ENCODE assay signal across 29 cellular contexts in the genomic region with DNA sequence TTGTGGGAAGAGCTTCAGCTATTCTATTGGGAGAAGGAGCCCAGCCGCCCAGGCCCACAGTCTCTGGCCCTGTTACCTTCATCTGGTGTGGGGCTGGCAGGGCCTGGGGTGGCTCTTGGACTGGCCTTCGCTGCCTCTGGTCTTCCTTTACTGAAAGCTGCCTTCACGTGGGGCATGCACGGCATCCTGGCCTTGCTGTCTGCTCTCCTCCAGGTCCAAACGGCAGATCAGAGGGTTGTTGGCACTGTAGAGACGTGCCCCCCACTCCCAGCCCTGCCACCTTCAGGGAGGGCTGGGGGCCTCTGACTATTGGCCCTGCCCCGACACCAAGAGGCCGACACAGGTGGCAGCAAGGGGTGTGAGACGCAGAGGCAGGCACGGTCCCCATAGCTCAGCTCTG.
"Had no signal": no experiment of that assay in that cellular context is flagged by ENCODE, and none has a peak within 500 bp of the region (broad histone marks: within the 10 kb centered on the region; RNA-seq: fewer than 3 reads in every experiment).

No MANE protein-coding gene starts in this region.

- H3K4me3 Mint-ChIP-seq: activated CD4-positive, alpha-beta memory T cell treated with anti-CD3 and anti-CD28 coated beads, Interleukin-2, amount 10 ng/mL, durations not matched to agents 7 days and 5 days; activated CD4-positive, alpha-beta T cell treated with anti-CD3 and anti-CD28 coated beads for 36 hours; activated CD4-positive, alpha-beta T cell treated with anti-CD3 and anti-CD28 coated beads, Interleukin-2, amount 10 ng/mL, durations not matched to agents 24 days and 14 days; activated naive CD4-positive, alpha-beta T cell treated with anti-CD3 and anti-CD28 coated beads, Interleukin-2, amount 10 ng/mL, durations not matched to agents 7 days and 5 days; activated naive CD8-positive, alpha-beta T cell treated with anti-CD3 and anti-CD28 coated beads, Interleukin-2, amount 10 ng/mL, durations not matched to agents 7 days and 5 days; activated T-cell treated with anti-CD3 and anti-CD28 coated beads, Interleukin-2, amount 50 U/mL, for 4 hours; effector memory CD8-positive, alpha-beta T cell; T-helper 17 cell; T-helper 2 cell treated with Interferon-gamma antibody and Interleukin-4, amounts not matched to agents 5 μg/mL and 100 μg/mL, for 36 hours had no signal

- H3K9me3 Mint-ChIP-seq: activated T-cell treated with anti-CD3 and anti-CD28 coated beads, Interleukin-2, amount 50 U/mL, for 4 hours had no signal

- H3K9me3 ChIP-seq: esophagus muscularis mucosa, gastrocnemius medialis had no signal

- ATAC-seq: activated CD4-positive, alpha-beta T cell treated with anti-CD3 and anti-CD28 coated beads for 36 hours; activated naive CD4-positive, alpha-beta T cell treated with anti-CD3 and anti-CD28 coated beads, Interleukin-2, amount 50 U/mL, for 72 hours; activated T-cell treated with anti-CD3 and anti-CD28 coated beads, Interleukin-2, amount 50 U/mL, for 4 hours; effector memory CD8-positive, alpha-beta T cell; foreskin keratinocyte; gastrocnemius medialis; T-helper 17 cell had no signal

- H3K4me3 ChIP-seq: esophagus muscularis mucosa, gastrocnemius medialis had no signal

- H3K4me1 ChIP-seq: gastrocnemius medialis had no signal

- H3K27ac Mint-ChIP-seq: activated CD4-positive, alpha-beta memory T cell treated with anti-CD3 and anti-CD28 coated beads, Interleukin-2, amount 10 ng/mL, durations not matched to agents 7 days and 5 days; activated CD4-positive, alpha-beta T cell treated with anti-CD3 and anti-CD28 coated beads for 36 hours; activated CD4-positive, alpha-beta T cell treated with anti-CD3 and anti-CD28 coated beads, Interleukin-2, amount 10 ng/mL, durations not matched to agents 24 days and 14 days; activated naive CD4-positive, alpha-beta T cell treated with anti-CD3 and anti-CD28 coated beads, Interleukin-2, amount 10 ng/mL, durations not matched to agents 7 days and 5 days; activated naive CD4-positive, alpha-beta T cell treated with anti-CD3 and anti-CD28 coated beads, Interleukin-2, amount 50 U/mL, for 72 hours; activated naive CD8-positive, alpha-beta T cell treated with anti-CD3 and anti-CD28 coated beads, Interleukin-2, amount 10 ng/mL, durations not matched to agents 7 days and 5 days; activated T-helper 2 cell treated with anti-CD3 and anti-CD28 coated beads, Interferon-gamma antibody, Interleukin-2, Interleukin-4, amounts not matched to agents 10 μg/mL and 5 μg/mL and 100 μg/mL, durations not matched to agents 14 hours and 24 hours and 36 hours; effector memory CD8-positive, alpha-beta T cell; T-helper 17 cell; T-helper 2 cell treated with Interferon-gamma antibody and Interleukin-4, amounts not matched to agents 5 μg/mL and 100 μg/mL, for 36 hours had no signal

- H3K36me3 Mint-ChIP-seq: activated naive CD4-positive, alpha-beta T cell treated with anti-CD3 and anti-CD28 coated beads, Interleukin-2, amount 10 ng/mL, durations not matched to agents 7 days and 5 days; activated naive CD8-positive, alpha-beta T cell treated with anti-CD3 and anti-CD28 coated beads, Interleukin-2, amount 10 ng/mL, durations not matched to agents 7 days and 5 days had no signal

- H3K4me1 Mint-ChIP-seq: activated CD4-positive, alpha-beta memory T cell treated with anti-CD3 and anti-CD28 coated beads, Interleukin-2, amount 10 ng/mL, durations not matched to agents 7 days and 5 days; activated CD4-positive, alpha-beta T cell treated with anti-CD3 and anti-CD28 coated beads for 36 hours; activated CD4-positive, alpha-beta T cell treated with anti-CD3 and anti-CD28 coated beads, Interleukin-2, amount 10 ng/mL, durations not matched to agents 24 days and 14 days; activated naive CD4-positive, alpha-beta T cell treated with anti-CD3 and anti-CD28 coated beads, Interleukin-2, amount 10 ng/mL, durations not matched to agents 7 days and 5 days; activated naive CD8-positive, alpha-beta T cell treated with anti-CD3 and anti-CD28 coated beads, Interleukin-2, amount 10 ng/mL, durations not matched to agents 7 days and 5 days; T-helper 17 cell had no signal

- H3K27ac ChIP-seq: esophagus muscularis mucosa, foreskin keratinocyte, gastrocnemius medialis, WERI-Rb-1 had no signal

- H3K27me3 ChIP-seq: foreskin keratinocyte, gastrocnemius medialis had no signal

- H3K27me3 Mint-ChIP-seq: activated CD4-positive, alpha-beta memory T cell treated with anti-CD3 and anti-CD28 coated beads, Interleukin-2, amount 10 ng/mL, durations not matched to agents 7 days and 5 days; activated CD4-positive, alpha-beta T cell treated with anti-CD3 and anti-CD28 coated beads, Interleukin-2, amount 10 ng/mL, durations not matched to agents 24 days and 14 days; activated naive CD4-positive, alpha-beta T cell treated with anti-CD3 and anti-CD28 coated beads, Interleukin-2, amount 10 ng/mL, durations not matched to agents 7 days and 5 days; T-helper 17 cell had no signal

- DNase-seq: activated CD4-positive, alpha-beta memory T cell treated with anti-CD3 and anti-CD28 coated beads, Interleukin-2, amount 10 ng/mL, durations not matched to agents 7 days and 5 days; activated CD4-positive, alpha-beta T cell treated with anti-CD3 and anti-CD28 coated beads for 36 hours; activated CD4-positive, alpha-beta T cell treated with anti-CD3 and anti-CD28 coated beads, Interleukin-2, amount 10 ng/mL, durations not matched to agents 24 days and 14 days; activated CD4-positive, alpha-beta T cell treated with anti-CD3 and anti-CD28 coated beads, Interleukin-2, amount 50 U/mL, for 4 hours; activated CD4-positive, CD25-positive, alpha-beta regulatory T cell; activated CD4-positive, CD25-positive, alpha-beta regulatory T cell treated with anti-CD3 and anti-CD28 coated beads, Interleukin-2, amount 50 U/mL, for 72 hours; activated effector memory CD4-positive, alpha-beta T cell treated with anti-CD3 and anti-CD28 coated beads, Interleukin-2, amount 50 U/mL, for 16 hours; activated naive CD4-positive, alpha-beta T cell; activated naive CD4-positive, alpha-beta T cell treated with anti-CD3 and anti-CD28 coated beads, Interleukin-2, amount 10 ng/mL, durations not matched to agents 7 days and 5 days; activated naive CD8-positive, alpha-beta T cell treated with anti-CD3 and anti-CD28 coated beads, Interleukin-2, amount 10 ng/mL, durations not matched to agents 7 days and 5 days; activated T-cell treated with anti-CD3 and anti-CD28 coated beads, Interleukin-2, amount 50 U/mL, for 4 hours; amniotic stem cell; anterior cingulate cortex; caudate nucleus; cortex of kidney; effector CD4-positive, alpha-beta T cell; effector memory CD8-positive, alpha-beta T cell; erythroblast; foreskin keratinocyte; gastrocnemius medialis; glutamatergic neuron; T-helper 1 cell; T-helper 17 cell; T1000; WERI-Rb-1 had no signal

- H3K36me3 ChIP-seq: esophagus muscularis mucosa, gastrocnemius medialis, WERI-Rb-1 had no signal
